1 cellular context compared by ENCODE assay signal in genomic region chr17:66341462-66341861, GRCh38.
TF ChIP-seq lines count a peak whose summit lies in the region.

No MANE protein-coding gene starts in this region.

TF ChIP-seq in HepG2, 621 proteins besides CTCF, POLR2A, EP300 and RAD21 (continues in another document):
- TF ChIP-seq RBM39 (IDR thresholded peaks at IDR 0.05; ENCODE audit: low read depth, low read length, poor library complexity, severe bottlenecking) (no peak), NFIC (IDR thresholded peaks at IDR 0.05; ENCODE audit: low read length) (no peak), ZNF660 (CRISPR knock-in tag; IDR thresholded peaks at IDR 0.05; ENCODE audit: borderline replicate concordance, low read depth) (no peak), PAX8 (CRISPR knock-in tag; IDR thresholded peaks at IDR 0.05; ENCODE audit: borderline replicate concordance) (no peak), SNAPC4 (CRISPR knock-in tag; IDR thresholded peaks at IDR 0.05) (no peak), TFE3 (CRISPR knock-in tag; IDR thresholded peaks at IDR 0.05) (no peak), ZBTB39 (CRISPR knock-in tag; IDR thresholded peaks at IDR 0.05) (0 out of 2 replicates have a peak, but pooled peaks have one; percentile 25), ZNF790 (CRISPR knock-in tag; IDR thresholded peaks at IDR 0.05; ENCODE audit: borderline replicate concordance) (no peak), ZNF784 (CRISPR knock-in tag; IDR thresholded peaks at IDR 0.05; ENCODE audit: borderline replicate concordance) (no peak), HDAC2 (CRISPR knock-in tag; IDR thresholded peaks at IDR 0.05) (no peak), ZMYM4 (CRISPR knock-in tag; IDR thresholded peaks at IDR 0.05) (0 out of 2 replicates have a peak, but pooled peaks have one; percentile 18), ZNF792 (CRISPR knock-in tag; IDR thresholded peaks at IDR 0.05) (0 out of 2 replicates have a peak, but pooled peaks have one; percentile 23), TEAD3 (CRISPR knock-in tag; optimal IDR thresholded peaks at IDR 0.05; ENCODE audit: borderline replicate concordance) (peak; percentile 56), SALL1 (CRISPR knock-in tag; IDR thresholded peaks at IDR 0.05) (no peak; the same call in 1 of the 2 replicates), HCFC1 (IDR thresholded peaks at IDR 0.05; ENCODE audit: low read depth, low read length) (no peak), MED1 (CRISPR knock-in tag; IDR thresholded peaks at IDR 0.05) (no peak), ZNF782 (CRISPR knock-in tag; IDR thresholded peaks at IDR 0.05; ENCODE audit: borderline replicate concordance) (no peak), ZFYVE20 (CRISPR knock-in tag; IDR thresholded peaks at IDR 0.05; ENCODE audit: borderline replicate concordance, low read depth) (no peak), CBX5 (CRISPR knock-in tag; IDR thresholded peaks at IDR 0.05; ENCODE audit: borderline replicate concordance) (no peak), ZNF704 (CRISPR knock-in tag; IDR thresholded peaks at IDR 0.05; ENCODE audit: borderline replicate concordance) (no peak), PAWR (CRISPR knock-in tag; IDR thresholded peaks at IDR 0.05; ENCODE audit: borderline replicate concordance) (no peak), SATB2 (CRISPR knock-in tag; IDR thresholded peaks at IDR 0.05) (no peak), GMEB1 (CRISPR knock-in tag; IDR thresholded peaks at IDR 0.05; ENCODE audit: borderline replicate concordance) (no peak), RARA (CRISPR knock-in tag; IDR thresholded peaks at IDR 0.05) (0 out of 2 replicates have a peak, but pooled peaks have one; percentile 27), ARHGAP35 (CRISPR knock-in tag; IDR thresholded peaks at IDR 0.05; ENCODE audit: borderline replicate concordance) (no peak), RELA (CRISPR knock-in tag; IDR thresholded peaks at IDR 0.05) (no peak), ZNF451 (CRISPR knock-in tag; IDR thresholded peaks at IDR 0.05) (no peak), ISL2 (CRISPR knock-in tag; IDR thresholded peaks at IDR 0.05) (no peak), RBM22 (optimal IDR thresholded peaks at IDR 0.05; ENCODE audit: low read length) (no peak), HNF4A (CRISPR knock-in tag; IDR thresholded peaks at IDR 0.05) (peak; percentile 47), HNRNPUL1 (IDR thresholded peaks at IDR 0.05; ENCODE audit: low read depth, low read length) (peak; percentile 94), ZNF253 (CRISPR knock-in tag; IDR thresholded peaks at IDR 0.05; ENCODE audit: borderline replicate concordance) (no peak), IRF2 (CRISPR knock-in tag; IDR thresholded peaks at IDR 0.05) (peak; percentile 52; the same call in 1 of the 2 replicates), BCL6 (CRISPR knock-in tag; IDR thresholded peaks at IDR 0.05) (peak; percentile 23; the same call in 1 of the 2 replicates), IRF1 (CRISPR knock-in tag; IDR thresholded peaks at IDR 0.05; ENCODE audit: low read depth) (no peak), DBP (CRISPR knock-in tag; IDR thresholded peaks at IDR 0.05; ENCODE audit: not compliant biosample characterization) (no peak), ZNF816 (CRISPR knock-in tag; IDR thresholded peaks at IDR 0.05; ENCODE audit: borderline replicate concordance) (no peak), AGO1 (IDR thresholded peaks at IDR 0.05; ENCODE audit: low read depth, low read length, poor library complexity, severe bottlenecking) (no peak), HINFP (CRISPR knock-in tag; IDR thresholded peaks at IDR 0.05; ENCODE audit: low read depth) (no peak), GTF2F1 (IDR thresholded peaks at IDR 0.05; ENCODE audit: low read length) (no peak), STAG1 (CRISPR knock-in tag; IDR thresholded peaks at IDR 0.05) (no peak), SCMH1 (CRISPR knock-in tag; IDR thresholded peaks at IDR 0.05; ENCODE audit: borderline replicate concordance) (no peak), DMAP1 (CRISPR knock-in tag; IDR thresholded peaks at IDR 0.05) (no peak), ZNF788 (CRISPR knock-in tag; IDR thresholded peaks at IDR 0.05; ENCODE audit: borderline replicate concordance) (no peak), NCOR1 (IDR thresholded peaks at IDR 0.05; ENCODE audit: borderline replicate concordance, low read length) (peak; percentile 73), CREM (IDR thresholded peaks at IDR 0.05) (peak; percentile 42; the same call in 1 of the 2 replicates), CREM (CRISPR knock-in tag; IDR thresholded peaks at IDR 0.05) (no peak), ZSCAN12 (CRISPR knock-in tag; IDR thresholded peaks at IDR 0.05) (no peak), RFX5 (IDR thresholded peaks at IDR 0.05; ENCODE audit: low read depth, low read length) (no peak), ZNF615 (CRISPR knock-in tag; IDR thresholded peaks at IDR 0.05; ENCODE audit: borderline replicate concordance) (no peak), ZNF572 (CRISPR knock-in tag; IDR thresholded peaks at IDR 0.05) (no peak), ZNF121 (CRISPR knock-in tag; IDR thresholded peaks at IDR 0.05) (no peak), NFATC3 (CRISPR knock-in tag; IDR thresholded peaks at IDR 0.05) (no peak)
